16 cellular contexts compared by ENCODE assay signal in the genomic region with DNA sequence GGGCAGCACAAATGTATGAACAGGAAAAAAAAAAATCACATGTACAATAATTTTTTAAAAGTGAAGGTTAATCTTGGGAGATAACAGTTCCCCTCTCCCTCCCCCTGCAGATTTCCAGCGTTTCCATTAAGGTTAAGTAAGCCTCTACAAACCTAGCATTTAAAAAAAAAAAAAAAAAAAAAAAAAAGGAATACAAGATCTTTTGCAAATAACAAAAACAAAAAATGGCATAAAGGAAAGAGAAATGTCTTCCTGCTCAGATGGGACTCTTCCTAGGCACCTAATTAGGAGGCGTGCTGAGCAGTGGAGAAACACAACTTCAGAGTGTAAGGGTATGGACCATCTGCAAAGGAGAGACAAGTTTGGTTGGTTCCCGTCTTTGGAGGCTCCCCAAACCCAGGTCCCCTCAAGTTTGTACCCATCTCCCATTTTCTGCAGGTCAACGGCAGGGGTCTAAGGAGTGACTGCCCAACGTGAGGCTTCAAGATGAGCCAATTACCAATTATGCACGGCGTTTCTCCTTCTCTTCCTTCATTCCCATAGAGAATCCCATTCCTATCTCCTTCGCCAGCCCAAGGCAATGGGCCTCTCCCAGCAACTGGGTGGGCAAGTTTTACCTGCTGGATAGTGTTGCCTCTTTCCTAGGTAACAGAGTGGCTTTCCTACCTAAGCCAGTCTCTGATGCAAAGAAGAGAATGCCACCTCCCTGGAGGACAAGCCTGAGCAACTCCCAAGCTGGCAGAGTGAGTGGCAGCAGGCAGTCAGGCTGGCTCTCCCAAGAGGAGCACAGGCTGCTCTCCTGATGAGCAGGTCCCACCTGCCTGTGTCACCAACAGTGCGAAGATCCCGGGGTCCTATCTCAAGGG. TPM values are rescaled to one million over a fixed set of nuclear protein-coding genes. Genes with fewer than 3 reads are reported as not detected.
DNase-seq lines count a peak whose midpoint lies in the region; ATAC-seq, FAIRE-seq and TF ChIP-seq lines count a peak whose summit lies in the region.
"Had no signal": no experiment of that assay in that cellular context is flagged by ENCODE, and none has a peak within 500 bp of the region (broad histone marks: within the 10 kb centered on the region; RNA-seq: fewer than 3 reads in every experiment).

No MANE protein-coding gene starts in this region.

- H3K79me2 ChIP-seq in HepG2 (ENCODE audit: insufficient read depth, low read length): peaks cover 4% of the 10 kb centered on the region

- no peak for TF ChIP-seq RAD21 in HepG2 (CRISPR knock-in tag; IDR thresholded peaks at IDR 0.05)

- H3K4me1 ChIP-seq in cardiac muscle cell (ENCODE audit: low read depth) (peaks cover 4% of the 10 kb centered on the region), HepG2 (ENCODE audit: insufficient read depth, low read length) (peaks cover 63% of the 10 kb centered on the region)

- H4K20me1 ChIP-seq in HepG2 (ENCODE audit: insufficient read depth, low read length): peaks cover 12% of the 10 kb centered on the region

- intact Hi-C loops in Right ventricle myocardium inferior (cut with DNase I) (no loop called here), HepG2 (cut with micrococcal nuclease; ENCODE audit: unreplicated experiment) (loop anchor here (10.0 kb wide), 1 partner anchor 182 kb away; no protein-coding TSS in a partner anchor)

- no peaks in the 10 kb centered on the region for H3K27me3 Mint-ChIP-seq in activated CD4-positive, alpha-beta memory T cell treated with anti-CD3 and anti-CD28 coated beads, Interleukin-2, amount 10 ng/mL, durations not matched to agents 7 days and 5 days
- no peaks in the 10 kb centered on the region for H3K27me3 Mint-ChIP-seq in type B pancreatic cell

- FAIRE-seq in HepG2 (lab: Jason Lieb, UNC): no peak

- peak overlapping the region; percentile 52 for H3K27ac Mint-ChIP-seq in activated CD4-positive, alpha-beta memory T cell treated with anti-CD3 and anti-CD28 coated beads, Interleukin-2, amount 10 ng/mL, durations not matched to agents 7 days and 5 days
- peak overlapping the region; percentile 95 for H3K27ac Mint-ChIP-seq in type B pancreatic cell
- H3K27ac Mint-ChIP-seq: T-helper 1 cell treated with Interleukin-12 subunit alpha and Interleukin-12 subunit beta and Interleukin-4 antibody, amounts not matched to agents 30 μg/mL and 1 μg/mL, for 36 hours had no signal

- H3K4me1 Mint-ChIP-seq in activated CD4-positive, alpha-beta memory T cell treated with anti-CD3 and anti-CD28 coated beads, Interleukin-2, amount 10 ng/mL, durations not matched to agents 7 days and 5 days: peaks cover 43% of the 10 kb centered on the region
- peaks cover 16% of the 10 kb centered on the region for H3K4me1 Mint-ChIP-seq in type B pancreatic cell (ENCODE audit: unreplicated experiment)

- CTCF ChIA-PET in activated CD4-positive, alpha-beta memory T cell treated with anti-CD3 and anti-CD28 coated beads, Interleukin-2, amount 10 ng/mL, durations not matched to agents 7 days and 5 days (lab: Charles Lee): no interaction called here
- CTCF ChIA-PET in HepG2 (lab: Yijun Ruan, JAX; ENCODE audit: low intra/inter-chr PET ratio, low total read pairs): no interaction called here

- H3K9me3 ChIP-seq in cardiac muscle cell (ENCODE audit: low read depth): no peaks in the 10 kb centered on the region
- no peaks in the 10 kb centered on the region for H3K9me3 ChIP-seq in HepG2 (ENCODE audit: low read length)
- H3K9me3 ChIP-seq: BLaER1, ovary had no signal

- no peak overlapping the region for H3K4me3 ChIP-seq in cardiac muscle cell
- H3K4me3 ChIP-seq in HepG2 (replicated peaks in 1 of 3; ENCODE audit: insufficient read depth in 1 of 3, low read depth in 2 of 3, low read length in 3 of 3): no peak overlapping the region
- H3K4me3 ChIP-seq: BLaER1, ovary had no signal

- H3K36me3 ChIP-seq in cardiac muscle cell (peaks cover 56% of the 10 kb centered on the region), HepG2 (replicated peaks in 1 of 2; ENCODE audit: control insufficient read depth in 1 of 2, insufficient read depth in 2 of 2, low read length in 2 of 2) (peaks cover 24 to 60% of the 10 kb centered on the region in 2 experiments)
- H3K36me3 ChIP-seq: ovary had no signal

- no peak overlapping the region for H3K9ac ChIP-seq in HepG2 (ENCODE audit: insufficient read depth, low read depth, low read length)
- H3K9ac ChIP-seq: BLaER1 had no signal

- H3K4me2 ChIP-seq in HepG2 (ENCODE audit: low read depth, low read length): no peak overlapping the region
- H3K4me2 ChIP-seq: BLaER1 had no signal

- no peak for TF ChIP-seq EP300 in HepG2 (IDR thresholded peaks at IDR 0.05; ENCODE audit: low read depth in 2 of 2, low read length in 2 of 2)
- no peak for TF ChIP-seq EP300 in HepG2 (CRISPR knock-in tag; IDR thresholded peaks at IDR 0.05; ENCODE audit: borderline replicate concordance)

- peaks cover 60% of the 10 kb centered on the region for H3K36me3 Mint-ChIP-seq in activated CD4-positive, alpha-beta memory T cell treated with anti-CD3 and anti-CD28 coated beads, Interleukin-2, amount 10 ng/mL, durations not matched to agents 7 days and 5 days (ENCODE audit: low read depth)
- H3K36me3 Mint-ChIP-seq in type B pancreatic cell: peaks cover 34% of the 10 kb centered on the region

- H3K4me3 Mint-ChIP-seq in activated CD4-positive, alpha-beta memory T cell treated with anti-CD3 and anti-CD28 coated beads, Interleukin-2, amount 10 ng/mL, durations not matched to agents 7 days and 5 days: no peak overlapping the region
- peak overlapping the region; percentile 63 for H3K4me3 Mint-ChIP-seq in type B pancreatic cell
- H3K4me3 Mint-ChIP-seq: T-helper 1 cell treated with Interleukin-12 subunit alpha and Interleukin-12 subunit beta and Interleukin-4 antibody, amounts not matched to agents 30 μg/mL and 1 μg/mL, for 36 hours had no signal

- ATAC-seq in Right ventricle myocardium inferior (no peak), HepG2 (no peak), HG02973 (IDR thresholded peaks at IDR 0.05; ENCODE audit: unreplicated experiment) (no peak)

- TF ChIP-seq CTCF in cardiac muscle cell (IDR thresholded peaks at IDR 0.05; ENCODE audit: low read depth, low read length): no peak
- TF ChIP-seq CTCF in HepG2 (CRISPR knock-in tag; IDR thresholded peaks at IDR 0.05): no peak
- no peak for TF ChIP-seq CTCF in type B pancreatic cell (conservative IDR thresholded peaks at IDR 0.05)

- H3K27ac ChIP-seq in cardiac muscle cell (peak overlapping the region; percentile 61), HepG2 (ENCODE audit: extremely low read length, insufficient read depth, low read length) (peak overlapping the region; percentile 60)
- H3K27ac ChIP-seq: BLaER1, ovary had no signal

- 95% methylated on average over 8 of the region's 10 CpGs for WGBS in HepG2 (ENCODE audit: low lambda C conversion rate)

- POLR2A ChIA-PET in activated CD4-positive, alpha-beta memory T cell treated with anti-CD3 and anti-CD28 coated beads, Interleukin-2, amount 10 ng/mL, durations not matched to agents 7 days and 5 days (lab: Charles Lee): interaction anchor here (0.8 to 2.8 kb wide), 3 partner anchors 7 to 21 kb away, joined by 3 to 11 read pairs (median 4); no protein-coding TSS in a partner anchor
- POLR2A ChIA-PET in HepG2 (lab: Yijun Ruan, JAX): interaction anchor here (1.5 to 6.2 kb wide), 5 partner anchors 11 to 24 kb away, joined by 3 to 148 read pairs (median 9); a partner anchor contains a TSS

- DNase-seq in cardiac muscle cell (ENCODE audit: low read depth in 1 of 2, low spot score in 1 of 2) (no peak), Right ventricle myocardium inferior (ENCODE audit: missing footprints) (no peak), HepG2 (ENCODE audit: low spot score) (no peak), type B pancreatic cell (ENCODE audit: extremely low spot score, unreplicated experiment) (no peak), NCI-H510A treated with DMSO at 0.1 percent for 48 hours (lab: John Stamatoyannopoulos, UW) (no peak), NOMO-1 (lab: John Stamatoyannopoulos, UW; ENCODE audit: unreplicated experiment in 2 of 2) (no peak)
- DNase-seq in activated CD4-positive, alpha-beta memory T cell treated with anti-CD3 and anti-CD28 coated beads, Interleukin-2, amount 10 ng/mL, durations not matched to agents 7 days and 5 days: no peak
- DNase-seq: activated CD8-positive, alpha-beta memory T cell treated with anti-CD3 and anti-CD28 coated beads, Interleukin-2, amount 50 U/mL, for 48 hours; caudate nucleus; kidney glomerular epithelial cell; NCI-H524 treated with DMSO at 0.1 percent for 48 hours; stimulated activated CD4-positive, alpha-beta T cell treated with anti-CD3 and anti-CD28 coated beads, Interleukin-2, amount 100 ng/mL, for 24 hours had no signal

- in situ Hi-C loops in HepG2 (cut with HindIII; ENCODE audit: extremely low pct_ligation_motif_present, low pct_unique_long_range_greater_than_20kb): no loop called here

- no peak overlapping the region for H2AFZ ChIP-seq in HepG2 (ENCODE audit: low read length)

- no TSS peak for BruUV-seq in HepG2 (replicated peaks; lab: Mats Ljungman, UMichigan)

- no peak; a peak in 1 of 4 replicates for TF ChIP-seq POLR2A in HepG2 (IDR thresholded peaks at IDR 0.05; ENCODE audit: insufficient read depth in 1 of 2, low read depth in 2 of 2, low read length in 2 of 2)

- H3K27me3 ChIP-seq in cardiac muscle cell (no peaks in the 10 kb centered on the region), HepG2 (ENCODE audit: control insufficient read depth in 1 of 2, insufficient read depth in 2 of 2, low read length in 2 of 2) (no peaks in the 10 kb centered on the region)
- H3K27me3 ChIP-seq: BLaER1, ovary had no signal

- H3K9me3 Mint-ChIP-seq in activated CD4-positive, alpha-beta memory T cell treated with anti-CD3 and anti-CD28 coated beads, Interleukin-2, amount 10 ng/mL, durations not matched to agents 7 days and 5 days: no peaks in the 10 kb centered on the region
- no peaks in the 10 kb centered on the region for H3K9me3 Mint-ChIP-seq in type B pancreatic cell
- H3K9me3 Mint-ChIP-seq: T-helper 1 cell treated with Interleukin-12 subunit alpha and Interleukin-12 subunit beta and Interleukin-4 antibody, amounts not matched to agents 30 μg/mL and 1 μg/mL, for 36 hours had no signal

RNA-seq across cellular contexts. Expression of a gene that starts 5.1 kb away (rescaled TPM):
- total RNA-seq in cardiac muscle cell (171 and 180 TPM in 2 replicates), Right ventricle myocardium inferior (1,308 TPM), HepG2 (2016; rRNA removed; fragmentation: Illumina TruSeq; extraction: Trizol) (45.4 and 54.8 TPM in 2 replicates), type B pancreatic cell (ENCODE audit: low replicate concordance) (134 and 142 TPM in 2 replicates)
- polyA plus RNA-seq in cardiac muscle cell (360 and 430 TPM in 2 replicates), HepG2 (2011; rRNA removed) (198 and 277 TPM in 2 replicates)
- 100 to 1,000 TPM; 188 to 195 TPM for total RNA-seq in activated CD4-positive, alpha-beta memory T cell treated with anti-CD3 and anti-CD28 coated beads, Interleukin-2, amount 10 ng/mL, durations not matched to agents 7 days and 5 days
- total RNA-seq in HepG2 (2016; cell fraction: cytosol; rRNA removed; fragmentation: Illumina TruSeq; extraction: Trizol; ENCODE audit: low read depth): 17.9 and 23.1 TPM in 2 replicates
- 41.2 and 57.4 TPM in 2 replicates for total RNA-seq in HepG2 (2016; cell fraction: insoluble cytoplasmic fraction; rRNA removed; fragmentation: Illumina TruSeq; extraction: Trizol)
- 15.1 and 19.6 TPM in 2 replicates for total RNA-seq in HepG2 (2016; cell fraction: membrane; rRNA removed; fragmentation: Illumina TruSeq; extraction: Trizol)
- total RNA-seq in HepG2 (2016; cell fraction: nucleus; rRNA removed; fragmentation: Illumina TruSeq; extraction: Trizol): 31.4 and 37.2 TPM in 2 replicates
- polyA plus RNA-seq in HepG2 (2011; cell fraction: cytosol; rRNA removed): 180 and 200 TPM in 2 replicates
- polyA plus RNA-seq in HepG2 (2011; cell fraction: nucleus; rRNA removed): 123 and 139 TPM in 2 replicates
- polyA plus RNA-seq in HepG2 (2012): 231 and 273 TPM in 2 replicates
- 49.8 and 49.9 TPM in 2 replicates for polyA plus RNA-seq in HepG2 (2016; cell fraction: cytosol; fragmentation: Illumina TruSeq; extraction: Trizol; ENCODE audit: low read depth)
- polyA plus RNA-seq in HepG2 (2016; cell fraction: insoluble cytoplasmic fraction; fragmentation: Illumina TruSeq; extraction: Trizol; ENCODE audit: low read depth): 244 and 262 TPM in 2 replicates
- polyA plus RNA-seq in HepG2 (2016; cell fraction: membrane; fragmentation: Illumina TruSeq; extraction: Trizol; ENCODE audit: low read depth): 43.5 and 46.5 TPM in 2 replicates
- polyA plus RNA-seq in HepG2 (2016; cell fraction: nucleus; fragmentation: Illumina TruSeq; extraction: Trizol; ENCODE audit: insufficient read depth, low read depth): 142 and 151 TPM in 2 replicates
- polyA minus RNA-seq in HepG2 (2011; rRNA and poly(A)+ RNA removed; ENCODE audit: low replicate concordance): 119 and 143 TPM in 2 replicates
- polyA minus RNA-seq in HepG2 (2011; cell fraction: cytosol; rRNA and poly(A)+ RNA removed): 74.8 and 77.1 TPM in 2 replicates
- polyA minus RNA-seq in HepG2 (2011; cell fraction: nucleus; rRNA and poly(A)+ RNA removed): 30.3 and 39.7 TPM in 2 replicates

RNA-seq across cellular contexts. Expression of a gene that starts 13.1 kb away (rescaled TPM):
- total RNA-seq in cardiac muscle cell (300 and 326 TPM in 2 replicates), Right ventricle myocardium inferior (184 TPM), HepG2 (2016; rRNA removed; fragmentation: Illumina TruSeq; extraction: Trizol) (270 and 278 TPM in 2 replicates), type B pancreatic cell (ENCODE audit: low replicate concordance) (338 and 451 TPM in 2 replicates)
- polyA plus RNA-seq in cardiac muscle cell (240 and 291 TPM in 2 replicates), HepG2 (2011; rRNA removed) (148 and 156 TPM in 2 replicates)
- total RNA-seq in activated CD4-positive, alpha-beta memory T cell treated with anti-CD3 and anti-CD28 coated beads, Interleukin-2, amount 10 ng/mL, durations not matched to agents 7 days and 5 days: 100 to 1,000 TPM; 457 to 464 TPM
- 44.9 and 50.3 TPM in 2 replicates for total RNA-seq in HepG2 (2016; cell fraction: cytosol; rRNA removed; fragmentation: Illumina TruSeq; extraction: Trizol; ENCODE audit: low read depth)
- total RNA-seq in HepG2 (2016; cell fraction: insoluble cytoplasmic fraction; rRNA removed; fragmentation: Illumina TruSeq; extraction: Trizol): 247 and 303 TPM in 2 replicates
- total RNA-seq in HepG2 (2016; cell fraction: membrane; rRNA removed; fragmentation: Illumina TruSeq; extraction: Trizol): 97.2 and 106 TPM in 2 replicates
- 191 and 201 TPM in 2 replicates for total RNA-seq in HepG2 (2016; cell fraction: nucleus; rRNA removed; fragmentation: Illumina TruSeq; extraction: Trizol)
- 89.9 and 92.3 TPM in 2 replicates for polyA plus RNA-seq in HepG2 (2011; cell fraction: cytosol; rRNA removed)
- polyA plus RNA-seq in HepG2 (2011; cell fraction: nucleus; rRNA removed): 184 and 197 TPM in 2 replicates
- 166 and 314 TPM in 2 replicates for polyA plus RNA-seq in HepG2 (2012)
- 36.1 and 37.5 TPM in 2 replicates for polyA plus RNA-seq in HepG2 (2016; cell fraction: cytosol; fragmentation: Illumina TruSeq; extraction: Trizol; ENCODE audit: low read depth)
- polyA plus RNA-seq in HepG2 (2016; cell fraction: insoluble cytoplasmic fraction; fragmentation: Illumina TruSeq; extraction: Trizol; ENCODE audit: low read depth): 257 and 357 TPM in 2 replicates
- 76.7 and 82.5 TPM in 2 replicates for polyA plus RNA-seq in HepG2 (2016; cell fraction: membrane; fragmentation: Illumina TruSeq; extraction: Trizol; ENCODE audit: low read depth)
- polyA plus RNA-seq in HepG2 (2016; cell fraction: nucleus; fragmentation: Illumina TruSeq; extraction: Trizol; ENCODE audit: insufficient read depth, low read depth): 372 and 405 TPM in 2 replicates
- polyA minus RNA-seq in HepG2 (2011; rRNA and poly(A)+ RNA removed; ENCODE audit: low replicate concordance): 218 and 315 TPM in 2 replicates
- polyA minus RNA-seq in HepG2 (2011; cell fraction: cytosol; rRNA and poly(A)+ RNA removed): 121 and 131 TPM in 2 replicates
- polyA minus RNA-seq in HepG2 (2011; cell fraction: nucleus; rRNA and poly(A)+ RNA removed): 131 and 151 TPM in 2 replicates

RNA-seq across cellular contexts. Expression of a gene that starts 23.9 kb away (rescaled TPM):
- total RNA-seq in cardiac muscle cell (0.46 and 1.0 TPM in 2 replicates), Right ventricle myocardium inferior (0.76 TPM), HepG2 (2016; rRNA removed; fragmentation: Illumina TruSeq; extraction: Trizol) (0.24 and 0.32 TPM in 2 replicates), type B pancreatic cell (ENCODE audit: low replicate concordance) (33.4 and 104 TPM in 2 replicates)
- polyA plus RNA-seq in cardiac muscle cell (0.50 and 2.0 TPM in 2 replicates), HepG2 (2011; rRNA removed) (0.48 and 0.71 TPM in 2 replicates)
- under 1 TPM; 0.81 to 0.93 TPM for total RNA-seq in activated CD4-positive, alpha-beta memory T cell treated with anti-CD3 and anti-CD28 coated beads, Interleukin-2, amount 10 ng/mL, durations not matched to agents 7 days and 5 days
- not detected in 2 replicates for total RNA-seq in HepG2 (2016; cell fraction: cytosol; rRNA removed; fragmentation: Illumina TruSeq; extraction: Trizol; ENCODE audit: low read depth)
- 0.39 TPM in 1 of 2 replicates, not detected in the other for total RNA-seq in HepG2 (2016; cell fraction: insoluble cytoplasmic fraction; rRNA removed; fragmentation: Illumina TruSeq; extraction: Trizol)
- total RNA-seq in HepG2 (2016; cell fraction: membrane; rRNA removed; fragmentation: Illumina TruSeq; extraction: Trizol): 0.31 TPM in 1 of 2 replicates, not detected in the other
- 0.28 and 0.41 TPM in 2 replicates for total RNA-seq in HepG2 (2016; cell fraction: nucleus; rRNA removed; fragmentation: Illumina TruSeq; extraction: Trizol)
- 0.26 and 0.30 TPM in 2 replicates for polyA plus RNA-seq in HepG2 (2011; cell fraction: cytosol; rRNA removed)
- 2.4 and 2.9 TPM in 2 replicates for polyA plus RNA-seq in HepG2 (2011; cell fraction: nucleus; rRNA removed)
- polyA plus RNA-seq in HepG2 (2012): 0.59 and 0.87 TPM in 2 replicates
- polyA plus RNA-seq in HepG2 (2016; cell fraction: cytosol; fragmentation: Illumina TruSeq; extraction: Trizol; ENCODE audit: low read depth): 0.17 TPM in 1 of 2 replicates, not detected in the other
- not detected in 2 replicates for polyA plus RNA-seq in HepG2 (2016; cell fraction: insoluble cytoplasmic fraction; fragmentation: Illumina TruSeq; extraction: Trizol; ENCODE audit: low read depth)
- polyA plus RNA-seq in HepG2 (2016; cell fraction: membrane; fragmentation: Illumina TruSeq; extraction: Trizol; ENCODE audit: low read depth): 0.26 TPM in 1 of 2 replicates, not detected in the other
- polyA plus RNA-seq in HepG2 (2016; cell fraction: nucleus; fragmentation: Illumina TruSeq; extraction: Trizol; ENCODE audit: insufficient read depth, low read depth): 2.4 TPM in 1 of 2 replicates, not detected in the other
- polyA minus RNA-seq in HepG2 (2011; rRNA and poly(A)+ RNA removed; ENCODE audit: low replicate concordance): 0.42 and 0.68 TPM in 2 replicates
- not detected in 2 replicates for polyA minus RNA-seq in HepG2 (2011; cell fraction: cytosol; rRNA and poly(A)+ RNA removed)
- polyA minus RNA-seq in HepG2 (2011; cell fraction: nucleus; rRNA and poly(A)+ RNA removed): 0.90 and 3.0 TPM in 2 replicates

RNA-seq across cellular contexts. Expression of a gene that starts 41.4 kb away (rescaled TPM):
- total RNA-seq in cardiac muscle cell (8.4 and 8.9 TPM in 2 replicates), Right ventricle myocardium inferior (4.1 TPM), HepG2 (2016; rRNA removed; fragmentation: Illumina TruSeq; extraction: Trizol) (10.3 and 11.4 TPM in 2 replicates), type B pancreatic cell (ENCODE audit: low replicate concordance) (1.7 and 3.4 TPM in 2 replicates)
- polyA plus RNA-seq in cardiac muscle cell (3.9 and 10.6 TPM in 2 replicates), HepG2 (2011; rRNA removed) (18.0 and 18.5 TPM in 2 replicates)
- 10 to 100 TPM; 79.9 to 82.2 TPM for total RNA-seq in activated CD4-positive, alpha-beta memory T cell treated with anti-CD3 and anti-CD28 coated beads, Interleukin-2, amount 10 ng/mL, durations not matched to agents 7 days and 5 days
- total RNA-seq in HepG2 (2016; cell fraction: cytosol; rRNA removed; fragmentation: Illumina TruSeq; extraction: Trizol; ENCODE audit: low read depth): 4.4 and 4.8 TPM in 2 replicates
- 11.9 and 12.4 TPM in 2 replicates for total RNA-seq in HepG2 (2016; cell fraction: insoluble cytoplasmic fraction; rRNA removed; fragmentation: Illumina TruSeq; extraction: Trizol)
- 8.3 and 11.2 TPM in 2 replicates for total RNA-seq in HepG2 (2016; cell fraction: membrane; rRNA removed; fragmentation: Illumina TruSeq; extraction: Trizol)
- 5.0 and 8.7 TPM in 2 replicates for total RNA-seq in HepG2 (2016; cell fraction: nucleus; rRNA removed; fragmentation: Illumina TruSeq; extraction: Trizol)
- polyA plus RNA-seq in HepG2 (2011; cell fraction: cytosol; rRNA removed): 13.8 and 14.5 TPM in 2 replicates
- 23.0 and 23.9 TPM in 2 replicates for polyA plus RNA-seq in HepG2 (2011; cell fraction: nucleus; rRNA removed)
- 8.6 and 10.2 TPM in 2 replicates for polyA plus RNA-seq in HepG2 (2012)
- polyA plus RNA-seq in HepG2 (2016; cell fraction: cytosol; fragmentation: Illumina TruSeq; extraction: Trizol; ENCODE audit: low read depth): 2.4 and 2.6 TPM in 2 replicates
- 9.1 and 12.2 TPM in 2 replicates for polyA plus RNA-seq in HepG2 (2016; cell fraction: insoluble cytoplasmic fraction; fragmentation: Illumina TruSeq; extraction: Trizol; ENCODE audit: low read depth)
- 5.3 and 6.5 TPM in 2 replicates for polyA plus RNA-seq in HepG2 (2016; cell fraction: membrane; fragmentation: Illumina TruSeq; extraction: Trizol; ENCODE audit: low read depth)
- polyA plus RNA-seq in HepG2 (2016; cell fraction: nucleus; fragmentation: Illumina TruSeq; extraction: Trizol; ENCODE audit: insufficient read depth, low read depth): 12.7 and 15.7 TPM in 2 replicates
- polyA minus RNA-seq in HepG2 (2011; rRNA and poly(A)+ RNA removed; ENCODE audit: low replicate concordance): 3.7 and 14.6 TPM in 2 replicates
- 5.7 and 7.2 TPM in 2 replicates for polyA minus RNA-seq in HepG2 (2011; cell fraction: cytosol; rRNA and poly(A)+ RNA removed)
- 9.9 and 10.7 TPM in 2 replicates for polyA minus RNA-seq in HepG2 (2011; cell fraction: nucleus; rRNA and poly(A)+ RNA removed)

RNA-seq across cellular contexts. Expression of a gene that starts 47.7 kb away (rescaled TPM):
- not detected in 2 replicates for total RNA-seq in cardiac muscle cell
- polyA plus RNA-seq in cardiac muscle cell: not detected in 2 replicates
- total RNA-seq in Right ventricle myocardium inferior: not detected
- total RNA-seq in activated CD4-positive, alpha-beta memory T cell treated with anti-CD3 and anti-CD28 coated beads, Interleukin-2, amount 10 ng/mL, durations not matched to agents 7 days and 5 days: not detected
- total RNA-seq in HepG2 (2016; rRNA removed; fragmentation: Illumina TruSeq; extraction: Trizol): 0.73 and 1.7 TPM in 2 replicates
- total RNA-seq in HepG2 (2016; cell fraction: cytosol; rRNA removed; fragmentation: Illumina TruSeq; extraction: Trizol; ENCODE audit: low read depth): not detected in 2 replicates
- total RNA-seq in HepG2 (2016; cell fraction: insoluble cytoplasmic fraction; rRNA removed; fragmentation: Illumina TruSeq; extraction: Trizol): 0.80 and 2.9 TPM in 2 replicates
- total RNA-seq in HepG2 (2016; cell fraction: membrane; rRNA removed; fragmentation: Illumina TruSeq; extraction: Trizol): 0.77 TPM in 1 of 2 replicates, not detected in the other
- total RNA-seq in HepG2 (2016; cell fraction: nucleus; rRNA removed; fragmentation: Illumina TruSeq; extraction: Trizol): not detected in 2 replicates
- polyA plus RNA-seq in HepG2 (2011; rRNA removed): 2.1 and 4.0 TPM in 2 replicates
- polyA plus RNA-seq in HepG2 (2011; cell fraction: cytosol; rRNA removed): 4.6 and 7.7 TPM in 2 replicates
- polyA plus RNA-seq in HepG2 (2011; cell fraction: nucleus; rRNA removed): 2.3 and 3.2 TPM in 2 replicates
- 1.6 and 3.8 TPM in 2 replicates for polyA plus RNA-seq in HepG2 (2012)
- polyA plus RNA-seq in HepG2 (2016; cell fraction: cytosol; fragmentation: Illumina TruSeq; extraction: Trizol; ENCODE audit: low read depth): 0.27 and 0.35 TPM in 2 replicates
- 1.1 and 1.9 TPM in 2 replicates for polyA plus RNA-seq in HepG2 (2016; cell fraction: insoluble cytoplasmic fraction; fragmentation: Illumina TruSeq; extraction: Trizol; ENCODE audit: low read depth)
- polyA plus RNA-seq in HepG2 (2016; cell fraction: membrane; fragmentation: Illumina TruSeq; extraction: Trizol; ENCODE audit: low read depth): 0.50 TPM in 1 of 2 replicates, not detected in the other
- 2.2 TPM in 1 of 2 replicates, not detected in the other for polyA plus RNA-seq in HepG2 (2016; cell fraction: nucleus; fragmentation: Illumina TruSeq; extraction: Trizol; ENCODE audit: insufficient read depth, low read depth)
- polyA minus RNA-seq in HepG2 (2011; rRNA and poly(A)+ RNA removed; ENCODE audit: low replicate concordance): 0.37 TPM in 1 of 2 replicates, not detected in the other
- polyA minus RNA-seq in HepG2 (2011; cell fraction: cytosol; rRNA and poly(A)+ RNA removed): 2.1 TPM in 1 of 2 replicates, not detected in the other
- not detected in 2 replicates for polyA minus RNA-seq in HepG2 (2011; cell fraction: nucleus; rRNA and poly(A)+ RNA removed)
- total RNA-seq in type B pancreatic cell (ENCODE audit: low replicate concordance): not detected in 2 replicates
- total RNA-seq: ovary had no signal
- polyA plus RNA-seq: ovary had no signal

Comparison
In these comparisons a context has a peak if more than half of its experiments do, and no peak if none do; other contexts are left out.
1. RNA of a gene that starts 23.9 kb away (total RNA-seq): 33.4 to 104 TPM in type B pancreatic cell; 0.46 to 1.0 TPM in cardiac muscle cell, 0.81 to 0.93 TPM in activated CD4-positive, alpha-beta memory T cell treated with anti-CD3 and anti-CD28 coated beads, Interleukin-2, amount 10 ng/mL, durations not matched to agents 7 days and 5 days, 0.76 TPM in Right ventricle myocardium inferior (single experiment) and 0.24 to 0.41 TPM in HepG2; every median in the first group is over 10 times any median in the second.